Comparison of ENCODE assay signal across 2 cellular contexts in genomic region chr9:68731857-68732256, GRCh38.
TF ChIP-seq lines count a peak whose summit lies in the region.

No MANE protein-coding gene starts in this region.

TF ChIP-seq in K562, 482 proteins besides CTCF, POLR2A, EP300 and RAD21:
- TF ChIP-seq U2AF1 (optimal IDR thresholded peaks at IDR 0.05; ENCODE audit: low read depth, low read length): no peak
- TF ChIP-seq, protein P1, sequence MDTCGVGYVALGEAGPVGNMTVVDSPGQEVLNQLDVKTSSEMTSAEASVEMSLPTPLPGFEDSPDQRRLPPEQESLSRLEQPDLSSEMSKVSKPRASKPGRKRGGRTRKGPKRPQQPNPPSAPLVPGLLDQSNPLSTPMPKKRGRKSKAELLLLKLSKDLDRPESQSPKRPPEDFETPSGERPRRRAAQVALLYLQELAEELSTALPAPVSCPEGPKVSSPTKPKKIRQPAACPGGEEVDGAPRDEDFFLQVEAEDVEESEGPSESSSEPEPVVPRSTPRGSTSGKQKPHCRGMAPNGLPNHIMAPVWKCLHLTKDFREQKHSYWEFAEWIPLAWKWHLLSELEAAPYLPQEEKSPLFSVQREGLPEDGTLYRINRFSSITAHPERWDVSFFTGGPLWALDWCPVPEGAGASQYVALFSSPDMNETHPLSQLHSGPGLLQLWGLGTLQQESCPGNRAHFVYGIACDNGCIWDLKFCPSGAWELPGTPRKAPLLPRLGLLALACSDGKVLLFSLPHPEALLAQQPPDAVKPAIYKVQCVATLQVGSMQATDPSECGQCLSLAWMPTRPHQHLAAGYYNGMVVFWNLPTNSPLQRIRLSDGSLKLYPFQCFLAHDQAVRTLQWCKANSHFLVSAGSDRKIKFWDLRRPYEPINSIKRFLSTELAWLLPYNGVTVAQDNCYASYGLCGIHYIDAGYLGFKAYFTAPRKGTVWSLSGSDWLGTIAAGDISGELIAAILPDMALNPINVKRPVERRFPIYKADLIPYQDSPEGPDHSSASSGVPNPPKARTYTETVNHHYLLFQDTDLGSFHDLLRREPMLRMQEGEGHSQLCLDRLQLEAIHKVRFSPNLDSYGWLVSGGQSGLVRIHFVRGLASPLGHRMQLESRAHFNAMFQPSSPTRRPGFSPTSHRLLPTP (IDR thresholded peaks at IDR 0.05; ENCODE audit: borderline replicate concordance, extremely low read depth, insufficient read length): no peak
- no peak for TF ChIP-seq ZNF174 (CRISPR knock-in tag; IDR thresholded peaks at IDR 0.05)
- no peak for TF ChIP-seq ZNF324 (CRISPR knock-in tag; IDR thresholded peaks at IDR 0.05)
- TF ChIP-seq, protein P2, sequence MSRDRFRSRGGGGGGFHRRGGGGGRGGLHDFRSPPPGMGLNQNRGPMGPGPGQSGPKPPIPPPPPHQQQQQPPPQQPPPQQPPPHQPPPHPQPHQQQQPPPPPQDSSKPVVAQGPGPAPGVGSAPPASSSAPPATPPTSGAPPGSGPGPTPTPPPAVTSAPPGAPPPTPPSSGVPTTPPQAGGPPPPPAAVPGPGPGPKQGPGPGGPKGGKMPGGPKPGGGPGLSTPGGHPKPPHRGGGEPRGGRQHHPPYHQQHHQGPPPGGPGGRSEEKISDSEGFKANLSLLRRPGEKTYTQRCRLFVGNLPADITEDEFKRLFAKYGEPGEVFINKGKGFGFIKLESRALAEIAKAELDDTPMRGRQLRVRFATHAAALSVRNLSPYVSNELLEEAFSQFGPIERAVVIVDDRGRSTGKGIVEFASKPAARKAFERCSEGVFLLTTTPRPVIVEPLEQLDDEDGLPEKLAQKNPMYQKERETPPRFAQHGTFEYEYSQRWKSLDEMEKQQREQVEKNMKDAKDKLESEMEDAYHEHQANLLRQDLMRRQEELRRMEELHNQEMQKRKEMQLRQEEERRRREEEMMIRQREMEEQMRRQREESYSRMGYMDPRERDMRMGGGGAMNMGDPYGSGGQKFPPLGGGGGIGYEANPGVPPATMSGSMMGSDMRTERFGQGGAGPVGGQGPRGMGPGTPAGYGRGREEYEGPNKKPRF (IDR thresholded peaks at IDR 0.05; ENCODE audit: low read depth, low read length): no peak
- TF ChIP-seq EZH2 (IDR thresholded peaks at IDR 0.05; ENCODE audit: borderline replicate concordance, low read depth, low read length): no peak
- no peak for TF ChIP-seq MCM3 (IDR thresholded peaks at IDR 0.05)
- no peak for TF ChIP-seq ZNF408 (CRISPR knock-in tag; IDR thresholded peaks at IDR 0.05; ENCODE audit: low read depth)
- TF ChIP-seq ZFP30 (CRISPR knock-in tag; IDR thresholded peaks at IDR 0.05; ENCODE audit: borderline replicate concordance): no peak
- TF ChIP-seq CBX3 (IDR thresholded peaks at IDR 0.05; ENCODE audit: borderline replicate concordance in 1 of 2, low read length in 2 of 2): no peak

TF ChIP-seq in SK-N-SH treated with all-trans-retinoic acid at 6 μM for 48 hours, 23 proteins besides CTCF, POLR2A, EP300 and RAD21:
- TF ChIP-seq PATZ1 (CRISPR knock-in tag; IDR thresholded peaks at IDR 0.05; ENCODE audit: borderline replicate concordance): no peak
- TF ChIP-seq TCF4 (CRISPR knock-in tag; IDR thresholded peaks at IDR 0.05; ENCODE audit: borderline replicate concordance): no peak
- TF ChIP-seq, protein P3, sequence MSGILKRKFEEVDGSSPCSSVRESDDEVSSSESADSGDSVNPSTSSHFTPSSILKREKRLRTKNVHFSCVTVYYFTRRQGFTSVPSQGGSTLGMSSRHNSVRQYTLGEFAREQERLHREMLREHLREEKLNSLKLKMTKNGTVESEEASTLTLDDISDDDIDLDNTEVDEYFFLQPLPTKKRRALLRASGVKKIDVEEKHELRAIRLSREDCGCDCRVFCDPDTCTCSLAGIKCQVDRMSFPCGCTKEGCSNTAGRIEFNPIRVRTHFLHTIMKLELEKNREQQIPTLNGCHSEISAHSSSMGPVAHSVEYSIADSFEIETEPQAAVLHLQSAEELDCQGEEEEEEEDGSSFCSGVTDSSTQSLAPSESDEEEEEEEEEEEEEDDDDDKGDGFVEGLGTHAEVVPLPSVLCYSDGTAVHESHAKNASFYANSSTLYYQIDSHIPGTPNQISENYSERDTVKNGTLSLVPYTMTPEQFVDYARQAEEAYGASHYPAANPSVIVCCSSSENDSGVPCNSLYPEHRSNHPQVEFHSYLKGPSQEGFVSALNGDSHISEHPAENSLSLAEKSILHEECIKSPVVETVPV (CRISPR knock-in tag; IDR thresholded peaks at IDR 0.05): no peak
- no peak for TF ChIP-seq ESRRG (CRISPR knock-in tag; IDR thresholded peaks at IDR 0.05)
- TF ChIP-seq SNAI2 (CRISPR knock-in tag; IDR thresholded peaks at IDR 0.05): no peak
